In the genomic region with DNA sequence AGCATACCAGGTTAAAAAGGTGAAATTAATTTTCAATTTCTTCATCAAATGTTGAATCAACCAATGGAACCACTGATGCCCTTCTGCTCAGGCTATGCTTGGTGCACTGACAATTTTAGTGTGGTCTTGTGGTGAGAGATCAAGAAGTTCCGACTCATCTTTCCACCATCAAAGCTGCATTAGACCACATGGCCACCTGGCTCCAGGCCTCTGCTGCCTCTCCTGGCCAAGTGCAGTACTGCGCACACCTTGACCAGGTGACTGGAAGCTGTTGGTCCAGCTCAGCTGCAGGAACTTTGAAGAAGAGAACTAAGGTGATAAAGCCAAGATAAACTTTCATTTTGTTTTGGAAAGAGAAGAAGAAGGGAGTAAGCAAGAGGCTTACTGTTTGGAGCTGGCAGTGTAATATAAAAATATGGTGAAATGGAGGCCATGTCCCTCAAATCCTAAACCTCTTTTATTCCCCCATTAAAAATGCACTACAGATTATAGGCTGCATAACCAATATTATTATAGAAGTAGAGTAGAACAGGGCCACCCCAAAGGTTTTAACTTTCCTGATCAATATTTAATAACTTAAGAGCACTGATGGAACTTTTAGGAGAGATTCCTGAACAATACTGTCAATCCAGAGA, we compare ENCODE assay signal across 9 cellular contexts.
DNase-seq lines count a peak whose midpoint lies in the region; ATAC-seq and TF ChIP-seq lines count a peak whose summit lies in the region.
"Had no signal": no experiment of that assay in that cellular context is flagged by ENCODE, and none has a peak within 500 bp of the region (broad histone marks: within the 10 kb centered on the region; RNA-seq: fewer than 3 reads in every experiment).

No MANE protein-coding gene starts in this region.

- peaks cover 3% of the 10 kb centered on the region for H3K27me3 Mint-ChIP-seq in Caco-2 (ENCODE audit: insufficient read depth, unreplicated experiment)

- CTCF ChIA-PET in Caco-2 (lab: Charles Lee) (no interaction called here), RWPE1 (lab: Yijun Ruan, JAX) (interaction anchor here (0.5 to 1.1 kb wide), 8 partner anchors 26 to 1751 kb away, joined by 3 to 5 read pairs (median 3); no protein-coding TSS in a partner anchor)

- intact Hi-C loops in Caco-2 (cut with micrococcal nuclease; ENCODE audit: unreplicated experiment) (no loop called here), dorsolateral prefrontal cortex (cut with DNase I) (no loop called here)

- H3K9me3 Mint-ChIP-seq in Caco-2 (ENCODE audit: unreplicated experiment), result no peaks in the 10 kb centered on the region

- peak; percentile 41 to 50 for DNase-seq in Caco-2
- peak; percentile 36 for DNase-seq in RWPE1 (ENCODE audit: low spot score)
- no peak for DNase-seq in dorsolateral prefrontal cortex
- DNase-seq in stimulated activated CD4-positive, alpha-beta T cell treated with anti-CD3 and anti-CD28 coated beads, Interleukin-15, amount 100 ng/mL, for 24 hours, result peak; percentile 61
- no peak for DNase-seq in caudate nucleus (lab: John Stamatoyannopoulos, UW)
- no peak for DNase-seq in MV-4-11 (lab: John Stamatoyannopoulos, UW)

- no peaks in the 10 kb centered on the region for H3K36me3 Mint-ChIP-seq in Caco-2 (ENCODE audit: insufficient read depth, unreplicated experiment)
- H3K36me3 Mint-ChIP-seq: naive thymus-derived CD8-positive, alpha-beta T cell had no signal

- H3K27me3 ChIP-seq in Caco-2 (replicated peaks; ENCODE audit: control insufficient read depth, insufficient read depth, low read length) (no peaks in the 10 kb centered on the region), dorsolateral prefrontal cortex (peaks cover 0 to under 1% (median 0%) of the 10 kb centered on the region in 45 donors)

- peak; percentile 88 for ATAC-seq in GM18873 (IDR thresholded peaks at IDR 0.05; ENCODE audit: low FRiP score, unreplicated experiment)
- ATAC-seq in HG02981 (IDR thresholded peaks at IDR 0.05; ENCODE audit: unreplicated experiment), result peak; percentile 100
- ATAC-seq: naive thymus-derived CD8-positive, alpha-beta T cell had no signal

- POLR2A ChIA-PET in Caco-2 (lab: Charles Lee), result no interaction called here
- POLR2A ChIA-PET in RWPE1 (lab: Yijun Ruan, JAX; ENCODE audit: low non-redundant PET), result no interaction called here

- H3K9me3 ChIP-seq in Caco-2, result no peaks in the 10 kb centered on the region

- no peaks in the 10 kb centered on the region for H3K4me1 Mint-ChIP-seq in Caco-2 (ENCODE audit: low read depth, unreplicated experiment)
- H3K4me1 Mint-ChIP-seq: naive thymus-derived CD8-positive, alpha-beta T cell had no signal

- no TSS peak for BruUV-seq in Caco-2 (replicated peaks; lab: Mats Ljungman, UMichigan)

- no peak overlapping the region for H3K27ac ChIP-seq in RWPE1
- no peak overlapping the region for H3K27ac ChIP-seq in dorsolateral prefrontal cortex
- H3K27ac ChIP-seq in caudate nucleus (ENCODE audit: low read depth, low read length), result no peak overlapping the region

- TF ChIP-seq CTCF in Caco-2 (IDR thresholded peaks at IDR 0.05; ENCODE audit: insufficient read depth in 1 of 2, low read depth in 1 of 2, low read length in 1 of 2, severe bottlenecking in 1 of 2, unreplicated experiment in 1 of 2) (peak; percentile 42 to 52), RWPE1 (conservative IDR thresholded peaks at IDR 0.05; ENCODE audit: low read depth) (peak; percentile 85), dorsolateral prefrontal cortex (IDR thresholded peaks at IDR 0.05 in 54 of 56, conservative IDR thresholded peaks at IDR 0.05 in 2 of 56; ENCODE audit: low read depth in 1 of 56, partially characterized antibody in 56 of 56) (peak in 30 of 56 donors; percentile 9 to 42 (median 26))

- H3K27ac Mint-ChIP-seq in Caco-2 (ENCODE audit: unreplicated experiment), result no peak overlapping the region
- H3K27ac Mint-ChIP-seq: naive thymus-derived CD8-positive, alpha-beta T cell had no signal

- no peaks in the 10 kb centered on the region for H3K4me1 ChIP-seq in Caco-2

- no peak overlapping the region for H3K4me3 Mint-ChIP-seq in Caco-2 (ENCODE audit: unreplicated experiment)

- no peaks in the 10 kb centered on the region for H3K36me3 ChIP-seq in Caco-2 (ENCODE audit: control insufficient read depth, insufficient read depth, low read length)

- H3K4me3 ChIP-seq in Caco-2 (ENCODE audit: low read depth, low read length) (no peak overlapping the region), dorsolateral prefrontal cortex (no peak overlapping the region)

Comparison
In these comparisons a context has a peak if more than half of its experiments do, and no peak if none do; other contexts are left out.
1. DNase-seq: peak in Caco-2 (2 of 2), RWPE1 (single experiment) and stimulated activated CD4-positive, alpha-beta T cell treated with anti-CD3 and anti-CD28 coated beads, Interleukin-15, amount 100 ng/mL, for 24 hours (single experiment); none in dorsolateral prefrontal cortex (0 of 10), caudate nucleus (0 of 61) and MV-4-11 (single experiment).
2. CTCF ChIP-seq: peak in every context shown above with its lines; median percentile 85 in RWPE1; 47 in Caco-2; 26 in dorsolateral prefrontal cortex.